In genomic region chr11:59616396-59616982, GRCh38 we compare ENCODE assay signal across 8 cellular contexts. TPM values are rescaled to one million over a fixed set of nuclear protein-coding genes. Genes with fewer than 3 reads are reported as not detected.
DNase-seq lines count a peak whose midpoint lies in the region; TF ChIP-seq lines count a peak whose summit lies in the region.

No MANE protein-coding gene starts in this region.

- TF ChIP-seq CTCF in esophagus squamous epithelium (IDR thresholded peaks at IDR 0.05) (no peak), ovary (IDR thresholded peaks at IDR 0.05) (no peak)

- peak; percentile 40 for TF ChIP-seq POLR2A in GM15510 (IDR thresholded peaks at IDR 0.05; ENCODE audit: borderline replicate concordance, extremely low read depth, insufficient read length)
- TF ChIP-seq POLR2A in esophagus squamous epithelium (IDR thresholded peaks at IDR 0.05), result peak in 1 of 4 donors; percentile 46
- peak; percentile 36 for TF ChIP-seq POLR2A in ovary (IDR thresholded peaks at IDR 0.05)

- DNase-seq in SJCRH30, result no peak
- no peak for DNase-seq in esophagus squamous epithelium (lab: John Stamatoyannopoulos, UW)
- peak in 1 of 5 donors; percentile 96 for DNase-seq in ovary
- DNase-seq in NCI-H187 treated with DMSO at 0.1 percent for 48 hours (lab: John Stamatoyannopoulos, UW), result no peak
- DNase-seq in germinal center (ENCODE audit: low spot score), result no peak
- DNase-seq in NOMO-1 treated with dmso at 0.1 percent for 144 hours (lab: John Stamatoyannopoulos, UW; ENCODE audit: unreplicated experiment), result no peak
- no peak for DNase-seq in NCI-H1048 (lab: John Stamatoyannopoulos, UW)

- WGBS in esophagus squamous epithelium, 2 donors, result 13 to 15% methylated on average over 18 of the region's 18 CpGs
- WGBS in ovary, 3 donors, result 17% methylated on average over 18 of the region's 18 CpGs

- H3K9me3 ChIP-seq in SJCRH30 (replicated peaks), result no peaks in the 10 kb centered on the region
- H3K9me3 ChIP-seq in esophagus squamous epithelium, result no peaks in the 10 kb centered on the region
- H3K9me3 ChIP-seq in ovary, result no peaks in the 10 kb centered on the region

- no peak for TF ChIP-seq EP300 in ovary (IDR thresholded peaks at IDR 0.05)

- H3K27ac ChIP-seq in SJCRH30 (peak overlapping the region; percentile 26), esophagus squamous epithelium (peak overlapping the region; percentile 83 to 98 (median 90)), ovary (peak overlapping the region; percentile 77 to 92)

- intact Hi-C loops in esophagus squamous epithelium (cut with DNase I), result no loop called here
- intact Hi-C loops in ovary (cut with DNase I), result loop anchor here in 3 of 4 donors (5.0 to 10.0 kb wide), 3 partner anchors 48 to 79 kb away; partner anchors contain the start of gene PATL1 (in 1 of the 3)

- H3K36me3 ChIP-seq in SJCRH30 (no peaks in the 10 kb centered on the region), esophagus squamous epithelium (no peaks in the 10 kb centered on the region), ovary (no peaks in the 10 kb centered on the region)

- H3K4me1 ChIP-seq in SJCRH30, result peaks cover 9% of the 10 kb centered on the region; the same call in 1 of the 2 replicates
- H3K4me1 ChIP-seq in esophagus squamous epithelium, result peaks cover 25 to 43% (median 31%) of the 10 kb centered on the region in 3 donors
- peaks cover 3% of the 10 kb centered on the region for H3K4me1 ChIP-seq in ovary (ENCODE audit: insufficient read depth)

- H3K4me3 ChIP-seq in SJCRH30 (peak overlapping the region; percentile 83), esophagus squamous epithelium (peak overlapping the region; percentile 24 to 86 (median 72)), ovary (peak overlapping the region; percentile 34)

- H3K27me3 ChIP-seq in SJCRH30, result no peaks in the 10 kb centered on the region
- no peaks in the 10 kb centered on the region for H3K27me3 ChIP-seq in esophagus squamous epithelium
- H3K27me3 ChIP-seq in ovary, result no peaks in the 10 kb centered on the region

RNA-seq across cellular contexts. Expression of gene OSBP, which starts 0.9 kb away (rescaled TPM):
- 17.2 and 20.0 TPM in 2 replicates for total RNA-seq in SJCRH30 (2014; rRNA removed; shearing (Covaris generic))
- 10 to 100 TPM; 19.4 to 28.8 (median 23.3) TPM for total RNA-seq in esophagus squamous epithelium
- 10 to 100 TPM; 27.1 to 46.4 (median 42.4) TPM for total RNA-seq in ovary
- 10 to 100 TPM; 20.5 to 58.0 TPM for polyA plus RNA-seq in ovary

RNA-seq across cellular contexts. Expression of gene PATL1, which starts 52.3 kb away (rescaled TPM):
- 27.5 and 31.2 TPM in 2 replicates for total RNA-seq in SJCRH30 (2014; rRNA removed; shearing (Covaris generic))
- total RNA-seq in esophagus squamous epithelium (10 to 100 TPM; 11.2 to 17.9 (median 15.3) TPM), ovary (10 to 100 TPM; 11.1 to 40.3 (median 30.8) TPM)
- 10 to 100 TPM; 16.2 to 44.2 TPM for polyA plus RNA-seq in ovary

Comparison
In these comparisons a context has a peak if more than half of its experiments do, and no peak if none do; other contexts are left out.
1. H3K27ac ChIP-seq: peak in every context shown above with its lines; median percentile 90 in esophagus squamous epithelium; 84 in ovary; 26 in SJCRH30.